1 cellular context compared by ENCODE assay signal in the genomic region with DNA sequence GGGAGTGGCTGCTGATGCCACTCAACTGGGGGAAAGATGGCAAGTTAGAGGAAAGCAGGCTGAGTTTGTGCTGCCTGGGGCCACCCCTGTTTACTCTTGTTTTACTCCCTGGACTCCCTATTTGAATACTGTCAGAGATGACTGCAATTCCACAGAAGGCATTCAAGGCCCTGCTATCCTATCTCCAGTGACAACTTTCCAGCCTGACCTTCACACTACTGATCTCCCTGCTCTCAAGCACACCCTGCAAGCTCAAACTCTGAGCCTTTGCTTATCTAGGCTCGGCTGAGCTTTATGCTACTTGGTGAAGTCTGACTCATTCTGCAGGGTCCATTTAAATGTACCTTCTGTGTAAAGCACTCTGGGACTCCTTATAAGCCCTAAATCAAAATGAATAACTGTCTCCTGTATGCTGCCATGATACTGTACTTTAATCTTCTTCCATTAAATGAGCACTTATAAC.
TF ChIP-seq lines count a peak whose summit lies in the region.

No MANE protein-coding gene starts in this region.

TF ChIP-seq in HepG2, 621 proteins besides CTCF, POLR2A, EP300 and RAD21 (continued from another document and continues in another):
- no peak for TF ChIP-seq ZNF530 (CRISPR knock-in tag; IDR thresholded peaks at IDR 0.05; ENCODE audit: low read depth)
- TF ChIP-seq KLF9 (CRISPR knock-in tag; IDR thresholded peaks at IDR 0.05; ENCODE audit: low read depth): no peak
- TF ChIP-seq SNRNP70 (IDR thresholded peaks at IDR 0.05; ENCODE audit: low read depth, low read length): no peak
- TF ChIP-seq MTA3 (CRISPR knock-in tag; IDR thresholded peaks at IDR 0.05): no peak
- TF ChIP-seq AGO2 (optimal IDR thresholded peaks at IDR 0.05; ENCODE audit: low read depth, low read length): no peak
- TF ChIP-seq, protein P1, sequence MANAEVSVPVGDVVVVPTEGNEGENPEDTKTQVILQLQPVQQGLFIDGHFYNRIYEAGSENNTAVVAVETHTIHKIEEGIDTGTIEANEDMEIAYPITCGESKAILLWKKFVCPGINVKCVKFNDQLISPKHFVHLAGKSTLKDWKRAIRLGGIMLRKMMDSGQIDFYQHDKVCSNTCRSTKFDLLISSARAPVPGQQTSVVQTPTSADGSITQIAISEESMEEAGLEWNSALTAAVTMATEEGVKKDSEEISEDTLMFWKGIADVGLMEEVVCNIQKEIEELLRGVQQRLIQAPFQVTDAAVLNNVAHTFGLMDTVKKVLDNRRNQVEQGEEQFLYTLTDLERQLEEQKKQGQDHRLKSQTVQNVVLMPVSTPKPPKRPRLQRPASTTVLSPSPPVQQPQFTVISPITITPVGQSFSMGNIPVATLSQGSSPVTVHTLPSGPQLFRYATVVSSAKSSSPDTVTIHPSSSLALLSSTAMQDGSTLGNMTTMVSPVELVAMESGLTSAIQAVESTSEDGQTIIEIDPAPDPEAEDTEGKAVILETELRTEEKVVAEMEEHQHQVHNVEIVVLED (CRISPR knock-in tag; IDR thresholded peaks at IDR 0.05; ENCODE audit: borderline replicate concordance): no peak
- TF ChIP-seq JARID2 (CRISPR knock-in tag; IDR thresholded peaks at IDR 0.05; ENCODE audit: insufficient replicate concordance): no peak
- TF ChIP-seq ZNF143 (CRISPR knock-in tag; IDR thresholded peaks at IDR 0.05): no peak
- TF ChIP-seq ZNF468 (CRISPR knock-in tag; IDR thresholded peaks at IDR 0.05): no peak
- no peak for TF ChIP-seq POLR2AphosphoS5 (IDR thresholded peaks at IDR 0.05; ENCODE audit: low read depth, low read length)
- TF ChIP-seq PTBP1 (IDR thresholded peaks at IDR 0.05; ENCODE audit: low read depth, low read length, poor library complexity, severe bottlenecking): no peak
- 0 out of 2 replicates have a peak, but pooled peaks have one; percentile 33 for TF ChIP-seq SMARCC2 (IDR thresholded peaks at IDR 0.05)
- TF ChIP-seq U2AF1 (optimal IDR thresholded peaks at IDR 0.05; ENCODE audit: low read depth, low read length): no peak
- TF ChIP-seq ATM (IDR thresholded peaks at IDR 0.05; ENCODE audit: borderline replicate concordance): no peak
- no peak for TF ChIP-seq ZNF484 (CRISPR knock-in tag; IDR thresholded peaks at IDR 0.05; ENCODE audit: borderline replicate concordance, low read depth)
- no peak; the same call in 1 of the 2 replicates for TF ChIP-seq ZNF788 (CRISPR knock-in tag; IDR thresholded peaks at IDR 0.05; ENCODE audit: borderline replicate concordance)
- peak; percentile 76 for TF ChIP-seq ESRRA (CRISPR knock-in tag; IDR thresholded peaks at IDR 0.05; ENCODE audit: low read depth)
- TF ChIP-seq HNRNPLL (IDR thresholded peaks at IDR 0.05; ENCODE audit: low read depth, low read length, poor library complexity, severe bottlenecking): no peak
- TF ChIP-seq EZH2 (conservative IDR thresholded peaks at IDR 0.05; ENCODE audit: low read depth, low read length): no peak
- TF ChIP-seq SCMH1 (CRISPR knock-in tag; IDR thresholded peaks at IDR 0.05; ENCODE audit: borderline replicate concordance): no peak
- TF ChIP-seq, protein P2, sequence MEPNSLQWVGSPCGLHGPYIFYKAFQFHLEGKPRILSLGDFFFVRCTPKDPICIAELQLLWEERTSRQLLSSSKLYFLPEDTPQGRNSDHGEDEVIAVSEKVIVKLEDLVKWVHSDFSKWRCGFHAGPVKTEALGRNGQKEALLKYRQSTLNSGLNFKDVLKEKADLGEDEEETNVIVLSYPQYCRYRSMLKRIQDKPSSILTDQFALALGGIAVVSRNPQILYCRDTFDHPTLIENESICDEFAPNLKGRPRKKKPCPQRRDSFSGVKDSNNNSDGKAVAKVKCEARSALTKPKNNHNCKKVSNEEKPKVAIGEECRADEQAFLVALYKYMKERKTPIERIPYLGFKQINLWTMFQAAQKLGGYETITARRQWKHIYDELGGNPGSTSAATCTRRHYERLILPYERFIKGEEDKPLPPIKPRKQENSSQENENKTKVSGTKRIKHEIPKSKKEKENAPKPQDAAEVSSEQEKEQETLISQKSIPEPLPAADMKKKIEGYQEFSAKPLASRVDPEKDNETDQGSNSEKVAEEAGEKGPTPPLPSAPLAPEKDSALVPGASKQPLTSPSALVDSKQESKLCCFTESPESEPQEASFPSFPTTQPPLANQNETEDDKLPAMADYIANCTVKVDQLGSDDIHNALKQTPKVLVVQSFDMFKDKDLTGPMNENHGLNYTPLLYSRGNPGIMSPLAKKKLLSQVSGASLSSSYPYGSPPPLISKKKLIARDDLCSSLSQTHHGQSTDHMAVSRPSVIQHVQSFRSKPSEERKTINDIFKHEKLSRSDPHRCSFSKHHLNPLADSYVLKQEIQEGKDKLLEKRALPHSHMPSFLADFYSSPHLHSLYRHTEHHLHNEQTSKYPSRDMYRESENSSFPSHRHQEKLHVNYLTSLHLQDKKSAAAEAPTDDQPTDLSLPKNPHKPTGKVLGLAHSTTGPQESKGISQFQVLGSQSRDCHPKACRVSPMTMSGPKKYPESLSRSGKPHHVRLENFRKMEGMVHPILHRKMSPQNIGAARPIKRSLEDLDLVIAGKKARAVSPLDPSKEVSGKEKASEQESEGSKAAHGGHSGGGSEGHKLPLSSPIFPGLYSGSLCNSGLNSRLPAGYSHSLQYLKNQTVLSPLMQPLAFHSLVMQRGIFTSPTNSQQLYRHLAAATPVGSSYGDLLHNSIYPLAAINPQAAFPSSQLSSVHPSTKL (CRISPR knock-in tag; IDR thresholded peaks at IDR 0.05): peak; percentile 93
- TF ChIP-seq ZNF382 (CRISPR knock-in tag; IDR thresholded peaks at IDR 0.05; ENCODE audit: borderline replicate concordance): no peak
- no peak for TF ChIP-seq ZNF441 (CRISPR knock-in tag; IDR thresholded peaks at IDR 0.05; ENCODE audit: borderline replicate concordance)
- TF ChIP-seq, protein P3, sequence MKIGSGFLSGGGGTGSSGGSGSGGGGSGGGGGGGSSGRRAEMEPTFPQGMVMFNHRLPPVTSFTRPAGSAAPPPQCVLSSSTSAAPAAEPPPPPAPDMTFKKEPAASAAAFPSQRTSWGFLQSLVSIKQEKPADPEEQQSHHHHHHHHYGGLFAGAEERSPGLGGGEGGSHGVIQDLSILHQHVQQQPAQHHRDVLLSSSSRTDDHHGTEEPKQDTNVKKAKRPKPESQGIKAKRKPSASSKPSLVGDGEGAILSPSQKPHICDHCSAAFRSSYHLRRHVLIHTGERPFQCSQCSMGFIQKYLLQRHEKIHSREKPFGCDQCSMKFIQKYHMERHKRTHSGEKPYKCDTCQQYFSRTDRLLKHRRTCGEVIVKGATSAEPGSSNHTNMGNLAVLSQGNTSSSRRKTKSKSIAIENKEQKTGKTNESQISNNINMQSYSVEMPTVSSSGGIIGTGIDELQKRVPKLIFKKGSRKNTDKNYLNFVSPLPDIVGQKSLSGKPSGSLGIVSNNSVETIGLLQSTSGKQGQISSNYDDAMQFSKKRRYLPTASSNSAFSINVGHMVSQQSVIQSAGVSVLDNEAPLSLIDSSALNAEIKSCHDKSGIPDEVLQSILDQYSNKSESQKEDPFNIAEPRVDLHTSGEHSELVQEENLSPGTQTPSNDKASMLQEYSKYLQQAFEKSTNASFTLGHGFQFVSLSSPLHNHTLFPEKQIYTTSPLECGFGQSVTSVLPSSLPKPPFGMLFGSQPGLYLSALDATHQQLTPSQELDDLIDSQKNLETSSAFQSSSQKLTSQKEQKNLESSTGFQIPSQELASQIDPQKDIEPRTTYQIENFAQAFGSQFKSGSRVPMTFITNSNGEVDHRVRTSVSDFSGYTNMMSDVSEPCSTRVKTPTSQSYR (CRISPR knock-in tag; IDR thresholded peaks at IDR 0.05; ENCODE audit: borderline replicate concordance): no peak
- TF ChIP-seq HNRNPK (IDR thresholded peaks at IDR 0.05; ENCODE audit: low read depth, low read length, poor library complexity, severe bottlenecking): no peak
- TF ChIP-seq ZNF124 (CRISPR knock-in tag; IDR thresholded peaks at IDR 0.05): no peak
- peak; percentile 63 for TF ChIP-seq SKI (IDR thresholded peaks at IDR 0.05; ENCODE audit: partially characterized antibody)
- TF ChIP-seq FIP1L1 (IDR thresholded peaks at IDR 0.05; ENCODE audit: borderline replicate concordance, insufficient read depth, low read depth, low read length): no peak
- TF ChIP-seq MIER2 (CRISPR knock-in tag; IDR thresholded peaks at IDR 0.05): peak; percentile 65; the same call in 1 of the 2 replicates
- TF ChIP-seq KLF11 (CRISPR knock-in tag; IDR thresholded peaks at IDR 0.05): no peak
- 0 out of 2 replicates have a peak, but pooled peaks have one; percentile 48 for TF ChIP-seq RXRA (CRISPR knock-in tag; IDR thresholded peaks at IDR 0.05)
- TF ChIP-seq, protein P4, sequence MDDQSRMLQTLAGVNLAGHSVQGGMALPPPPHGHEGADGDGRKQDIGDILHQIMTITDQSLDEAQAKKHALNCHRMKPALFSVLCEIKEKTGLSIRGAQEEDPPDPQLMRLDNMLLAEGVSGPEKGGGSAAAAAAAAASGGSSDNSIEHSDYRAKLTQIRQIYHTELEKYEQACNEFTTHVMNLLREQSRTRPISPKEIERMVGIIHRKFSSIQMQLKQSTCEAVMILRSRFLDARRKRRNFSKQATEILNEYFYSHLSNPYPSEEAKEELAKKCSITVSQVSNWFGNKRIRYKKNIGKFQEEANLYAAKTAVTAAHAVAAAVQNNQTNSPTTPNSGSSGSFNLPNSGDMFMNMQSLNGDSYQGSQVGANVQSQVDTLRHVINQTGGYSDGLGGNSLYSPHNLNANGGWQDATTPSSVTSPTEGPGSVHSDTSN (CRISPR knock-in tag; IDR thresholded peaks at IDR 0.05; ENCODE audit: borderline replicate concordance): no peak
- TF ChIP-seq RFX5 (IDR thresholded peaks at IDR 0.05; ENCODE audit: low read depth, low read length): no peak
- TF ChIP-seq, protein P5, sequence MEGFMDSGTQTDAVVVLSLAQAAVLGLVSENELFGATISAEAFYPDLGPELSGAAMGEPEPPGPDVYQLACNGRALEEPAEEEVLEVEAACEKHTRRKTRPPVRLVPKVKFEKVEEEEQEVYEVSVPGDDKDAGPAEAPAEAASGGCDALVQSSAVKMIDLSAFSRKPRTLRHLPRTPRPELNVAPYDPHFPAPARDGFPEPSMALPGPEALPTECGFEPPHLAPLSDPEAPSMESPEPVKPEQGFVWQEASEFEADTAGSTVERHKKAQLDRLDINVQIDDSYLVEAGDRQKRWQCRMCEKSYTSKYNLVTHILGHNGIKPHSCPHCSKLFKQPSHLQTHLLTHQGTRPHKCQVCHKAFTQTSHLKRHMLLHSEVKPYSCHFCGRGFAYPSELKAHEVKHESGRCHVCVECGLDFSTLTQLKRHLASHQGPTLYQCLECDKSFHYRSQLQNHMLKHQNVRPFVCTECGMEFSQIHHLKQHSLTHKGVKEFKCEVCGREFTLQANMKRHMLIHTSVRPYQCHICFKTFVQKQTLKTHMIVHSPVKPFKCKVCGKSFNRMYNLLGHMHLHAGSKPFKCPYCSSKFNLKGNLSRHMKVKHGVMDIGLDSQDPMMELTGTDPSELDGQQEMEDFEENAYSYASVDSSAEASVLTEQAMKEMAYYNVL (CRISPR knock-in tag; IDR thresholded peaks at IDR 0.05; ENCODE audit: borderline replicate concordance): no peak; the same call in 1 of the 2 replicates
- peak; percentile 92 for TF ChIP-seq SALL1 (CRISPR knock-in tag; IDR thresholded peaks at IDR 0.05)
- no peak for TF ChIP-seq ZNF564 (CRISPR knock-in tag; IDR thresholded peaks at IDR 0.05)
- TF ChIP-seq FOSL2 (CRISPR knock-in tag; IDR thresholded peaks at IDR 0.05): peak; percentile 86
- no peak for TF ChIP-seq ATF7 (IDR thresholded peaks at IDR 0.05)
- TF ChIP-seq ATF7 (CRISPR knock-in tag; IDR thresholded peaks at IDR 0.05): no peak
- TF ChIP-seq, protein P6, sequence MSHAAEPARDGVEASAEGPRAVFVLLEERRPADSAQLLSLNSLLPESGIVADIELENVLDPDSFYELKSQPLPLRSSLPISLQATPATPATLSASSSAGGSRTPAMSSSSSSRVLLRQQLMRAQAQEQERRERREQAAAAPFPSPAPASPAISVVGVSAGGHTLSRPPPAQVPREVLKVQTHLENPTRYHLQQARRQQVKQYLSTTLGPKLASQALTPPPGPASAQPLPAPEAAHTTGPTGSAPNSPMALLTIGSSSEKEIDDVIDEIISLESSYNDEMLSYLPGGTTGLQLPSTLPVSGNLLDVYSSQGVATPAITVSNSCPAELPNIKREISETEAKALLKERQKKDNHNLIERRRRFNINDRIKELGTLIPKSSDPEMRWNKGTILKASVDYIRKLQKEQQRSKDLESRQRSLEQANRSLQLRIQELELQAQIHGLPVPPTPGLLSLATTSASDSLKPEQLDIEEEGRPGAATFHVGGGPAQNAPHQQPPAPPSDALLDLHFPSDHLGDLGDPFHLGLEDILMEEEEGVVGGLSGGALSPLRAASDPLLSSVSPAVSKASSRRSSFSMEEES (CRISPR knock-in tag; IDR thresholded peaks at IDR 0.05): no peak
- TF ChIP-seq TARDBP (CRISPR knock-in tag; IDR thresholded peaks at IDR 0.05): 0 out of 2 replicates have a peak, but pooled peaks have one; percentile 34
- no peak for TF ChIP-seq KLF15 (CRISPR knock-in tag; IDR thresholded peaks at IDR 0.05; ENCODE audit: borderline replicate concordance)
- TF ChIP-seq SOX5 (CRISPR knock-in tag; IDR thresholded peaks at IDR 0.05; ENCODE audit: borderline replicate concordance): peak; percentile 51; the same call in 1 of the 2 replicates
- TF ChIP-seq, protein P7, sequence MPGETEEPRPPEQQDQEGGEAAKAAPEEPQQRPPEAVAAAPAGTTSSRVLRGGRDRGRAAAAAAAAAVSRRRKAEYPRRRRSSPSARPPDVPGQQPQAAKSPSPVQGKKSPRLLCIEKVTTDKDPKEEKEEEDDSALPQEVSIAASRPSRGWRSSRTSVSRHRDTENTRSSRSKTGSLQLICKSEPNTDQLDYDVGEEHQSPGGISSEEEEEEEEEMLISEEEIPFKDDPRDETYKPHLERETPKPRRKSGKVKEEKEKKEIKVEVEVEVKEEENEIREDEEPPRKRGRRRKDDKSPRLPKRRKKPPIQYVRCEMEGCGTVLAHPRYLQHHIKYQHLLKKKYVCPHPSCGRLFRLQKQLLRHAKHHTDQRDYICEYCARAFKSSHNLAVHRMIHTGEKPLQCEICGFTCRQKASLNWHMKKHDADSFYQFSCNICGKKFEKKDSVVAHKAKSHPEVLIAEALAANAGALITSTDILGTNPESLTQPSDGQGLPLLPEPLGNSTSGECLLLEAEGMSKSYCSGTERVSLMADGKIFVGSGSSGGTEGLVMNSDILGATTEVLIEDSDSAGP (CRISPR knock-in tag; IDR thresholded peaks at IDR 0.05; ENCODE audit: borderline replicate concordance): no peak; the same call in 1 of the 2 replicates
- TF ChIP-seq, protein P8, sequence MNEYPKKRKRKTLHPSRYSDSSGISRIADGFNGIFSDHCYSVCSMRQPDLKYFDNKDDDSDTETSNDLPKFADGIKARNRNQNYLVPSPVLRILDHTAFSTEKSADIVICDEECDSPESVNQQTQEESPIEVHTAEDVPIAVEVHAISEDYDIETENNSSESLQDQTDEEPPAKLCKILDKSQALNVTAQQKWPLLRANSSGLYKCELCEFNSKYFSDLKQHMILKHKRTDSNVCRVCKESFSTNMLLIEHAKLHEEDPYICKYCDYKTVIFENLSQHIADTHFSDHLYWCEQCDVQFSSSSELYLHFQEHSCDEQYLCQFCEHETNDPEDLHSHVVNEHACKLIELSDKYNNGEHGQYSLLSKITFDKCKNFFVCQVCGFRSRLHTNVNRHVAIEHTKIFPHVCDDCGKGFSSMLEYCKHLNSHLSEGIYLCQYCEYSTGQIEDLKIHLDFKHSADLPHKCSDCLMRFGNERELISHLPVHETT (CRISPR knock-in tag; conservative IDR thresholded peaks at IDR 0.05): no peak
- TF ChIP-seq ZNF619 (CRISPR knock-in tag; IDR thresholded peaks at IDR 0.05): no peak
- peak; percentile 48 for TF ChIP-seq HDAC1 (CRISPR knock-in tag; IDR thresholded peaks at IDR 0.05)
- TF ChIP-seq, protein P9, sequence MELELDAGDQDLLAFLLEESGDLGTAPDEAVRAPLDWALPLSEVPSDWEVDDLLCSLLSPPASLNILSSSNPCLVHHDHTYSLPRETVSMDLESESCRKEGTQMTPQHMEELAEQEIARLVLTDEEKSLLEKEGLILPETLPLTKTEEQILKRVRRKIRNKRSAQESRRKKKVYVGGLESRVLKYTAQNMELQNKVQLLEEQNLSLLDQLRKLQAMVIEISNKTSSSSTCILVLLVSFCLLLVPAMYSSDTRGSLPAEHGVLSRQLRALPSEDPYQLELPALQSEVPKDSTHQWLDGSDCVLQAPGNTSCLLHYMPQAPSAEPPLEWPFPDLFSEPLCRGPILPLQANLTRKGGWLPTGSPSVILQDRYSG (CRISPR knock-in tag; IDR thresholded peaks at IDR 0.05): no peak
